In the genomic region with DNA sequence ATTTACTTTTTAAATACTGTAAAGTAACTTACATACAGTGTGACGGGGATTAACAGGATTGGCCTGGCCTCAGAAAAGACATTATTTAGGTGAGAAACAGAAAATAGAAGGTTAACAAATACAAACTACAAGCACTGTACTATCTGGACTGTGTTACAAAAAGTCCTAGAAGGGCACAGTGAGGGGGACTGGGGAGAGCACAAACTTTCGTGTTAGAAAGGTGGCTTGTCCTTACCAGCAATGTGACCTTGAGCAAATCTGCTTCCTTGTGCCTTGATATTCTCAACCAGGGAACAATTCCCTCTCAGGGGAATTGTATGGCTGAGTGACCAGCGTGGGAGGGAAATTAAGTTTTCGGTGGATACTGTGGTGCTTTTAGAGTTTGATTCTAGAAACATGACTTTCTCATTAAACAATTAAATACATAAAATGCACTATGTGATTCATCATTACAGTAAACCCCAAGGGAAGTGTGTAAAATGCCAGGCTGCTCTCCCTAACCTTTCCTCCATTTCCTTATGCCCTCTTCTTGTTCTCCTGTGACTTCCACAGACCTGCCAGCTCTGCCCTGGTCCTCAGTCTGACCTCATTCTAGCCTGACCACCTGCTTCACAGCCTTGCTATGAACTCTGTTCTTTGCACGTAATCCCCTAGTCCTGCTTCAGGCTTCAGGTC, we compare ENCODE assay signal across 11 cellular contexts. TPM values are rescaled to one million over a fixed set of nuclear protein-coding genes. Genes with fewer than 3 reads are reported as not detected.
DNase-seq lines count a peak whose midpoint lies in the region; ATAC-seq and TF ChIP-seq lines count a peak whose summit lies in the region.
"Had no signal": no experiment of that assay in that cellular context is flagged by ENCODE, and none has a peak within 500 bp of the region (broad histone marks: within the 10 kb centered on the region; RNA-seq: fewer than 3 reads in every experiment).

No MANE protein-coding gene starts in this region.

- DNase-seq in activated naive CD4-positive, alpha-beta T cell treated with anti-CD3 and anti-CD28 coated beads, Interleukin-2, amount 10 ng/mL, durations not matched to agents 7 days and 5 days, result no peak
- no peak for DNase-seq in activated naive CD4-positive, alpha-beta T cell (lab: John Stamatoyannopoulos, UW)
- no peak for DNase-seq in activated CD4-positive, alpha-beta memory T cell treated with anti-CD3 and anti-CD28 coated beads for 36 hours
- DNase-seq in Right ventricle myocardium superior (no peak), type B pancreatic cell (ENCODE audit: extremely low spot score, unreplicated experiment) (no peak), anterior cingulate cortex (lab: John Stamatoyannopoulos, UW) (no peak), epidermal melanocyte (ENCODE audit: insufficient read length, low spot score) (no peak)
- DNase-seq: glutamatergic neuron, NCI-H526 treated with DMSO at 0.1 percent for 48 hours, SW 1271 had no signal

- H3K27ac Mint-ChIP-seq in activated naive CD4-positive, alpha-beta T cell treated with anti-CD3 and anti-CD28 coated beads, Interleukin-2, amount 10 ng/mL, durations not matched to agents 7 days and 5 days, result peak overlapping the region; percentile 96
- peak overlapping the region; percentile 85 for H3K27ac Mint-ChIP-seq in activated CD4-positive, alpha-beta memory T cell treated with anti-CD3 and anti-CD28 coated beads for 36 hours
- peak overlapping the region; percentile 7 for H3K27ac Mint-ChIP-seq in type B pancreatic cell

- H3K27me3 Mint-ChIP-seq in activated naive CD4-positive, alpha-beta T cell treated with anti-CD3 and anti-CD28 coated beads, Interleukin-2, amount 10 ng/mL, durations not matched to agents 7 days and 5 days, result no peaks in the 10 kb centered on the region
- H3K27me3 Mint-ChIP-seq in activated CD4-positive, alpha-beta memory T cell treated with anti-CD3 and anti-CD28 coated beads for 36 hours, result no peaks in the 10 kb centered on the region
- H3K27me3 Mint-ChIP-seq in type B pancreatic cell, result no peaks in the 10 kb centered on the region

- POLR2A ChIA-PET in activated CD4-positive, alpha-beta memory T cell treated with anti-CD3 and anti-CD28 coated beads for 36 hours (lab: Charles Lee), result no interaction called here

- ATAC-seq in Right ventricle myocardium superior (ENCODE audit: poor library complexity), result peak; percentile 53
- ATAC-seq in HG03378 (IDR thresholded peaks at IDR 0.05; ENCODE audit: unreplicated experiment), result no peak

- peaks cover 31% of the 10 kb centered on the region for H3K36me3 Mint-ChIP-seq in activated naive CD4-positive, alpha-beta T cell treated with anti-CD3 and anti-CD28 coated beads, Interleukin-2, amount 10 ng/mL, durations not matched to agents 7 days and 5 days
- no peaks in the 10 kb centered on the region for H3K36me3 Mint-ChIP-seq in activated CD4-positive, alpha-beta memory T cell treated with anti-CD3 and anti-CD28 coated beads for 36 hours
- no peaks in the 10 kb centered on the region for H3K36me3 Mint-ChIP-seq in type B pancreatic cell

- intact Hi-C loops in activated CD4-positive, alpha-beta memory T cell treated with anti-CD3 and anti-CD28 coated beads for 36 hours (cut with micrococcal nuclease), result loop anchor here (5.0 kb wide), 2 partner anchors 150 to 195 kb away; no protein-coding TSS in a partner anchor
- intact Hi-C loops in Right ventricle myocardium superior (cut with DNase I), result no loop called here

- no peak for TF ChIP-seq CTCF in type B pancreatic cell (conservative IDR thresholded peaks at IDR 0.05)

- H3K4me1 Mint-ChIP-seq in activated naive CD4-positive, alpha-beta T cell treated with anti-CD3 and anti-CD28 coated beads, Interleukin-2, amount 10 ng/mL, durations not matched to agents 7 days and 5 days, result peaks cover 91% of the 10 kb centered on the region
- peaks cover 86% of the 10 kb centered on the region for H3K4me1 Mint-ChIP-seq in activated CD4-positive, alpha-beta memory T cell treated with anti-CD3 and anti-CD28 coated beads for 36 hours (ENCODE audit: low read depth)
- H3K4me1 Mint-ChIP-seq in type B pancreatic cell (ENCODE audit: unreplicated experiment), result peaks cover 31% of the 10 kb centered on the region

- H3K9me3 Mint-ChIP-seq in activated naive CD4-positive, alpha-beta T cell treated with anti-CD3 and anti-CD28 coated beads, Interleukin-2, amount 10 ng/mL, durations not matched to agents 7 days and 5 days, result peaks cover 2% of the 10 kb centered on the region
- no peaks in the 10 kb centered on the region for H3K9me3 Mint-ChIP-seq in activated CD4-positive, alpha-beta memory T cell treated with anti-CD3 and anti-CD28 coated beads for 36 hours
- H3K9me3 Mint-ChIP-seq in type B pancreatic cell, result no peaks in the 10 kb centered on the region

- no peak overlapping the region for H3K4me3 Mint-ChIP-seq in activated naive CD4-positive, alpha-beta T cell treated with anti-CD3 and anti-CD28 coated beads, Interleukin-2, amount 10 ng/mL, durations not matched to agents 7 days and 5 days
- H3K4me3 Mint-ChIP-seq in activated CD4-positive, alpha-beta memory T cell treated with anti-CD3 and anti-CD28 coated beads for 36 hours, result no peak overlapping the region
- peak overlapping the region; percentile 4 for H3K4me3 Mint-ChIP-seq in type B pancreatic cell

- CTCF ChIA-PET in activated naive CD4-positive, alpha-beta T cell treated with anti-CD3 and anti-CD28 coated beads, Interleukin-2, amount 10 ng/mL, durations not matched to agents 7 days and 5 days (lab: Charles Lee), result interaction anchor here (0.9 to 2.6 kb wide), 4 partner anchors 42 to 101 kb away, joined by 3 to 9 read pairs (median 4); a partner anchor contains a TSS
- CTCF ChIA-PET in activated CD4-positive, alpha-beta memory T cell treated with anti-CD3 and anti-CD28 coated beads for 36 hours (lab: Charles Lee), result interaction anchor here (0.8 to 1.9 kb wide), 2 partner anchors 14 to 57 kb away, joined by 3 to 5 read pairs; no protein-coding TSS in a partner anchor

RNA-seq across cellular contexts. Expression of a gene that starts 57.7 kb away (rescaled TPM):
- total RNA-seq in activated CD4-positive, alpha-beta memory T cell treated with anti-CD3 and anti-CD28 coated beads for 36 hours, result 10 to 100 TPM; 41.2 to 45.1 TPM
- total RNA-seq in Right ventricle myocardium superior (8.4 TPM), type B pancreatic cell (ENCODE audit: low replicate concordance) (18.3 and 43.7 TPM in 2 replicates)

Comparison
In these comparisons a context has a peak if more than half of its experiments do, and no peak if none do; other contexts are left out.
1. H3K27ac Mint-ChIP-seq: peak in every context shown above with its lines; median percentile 96 in activated naive CD4-positive, alpha-beta T cell treated with anti-CD3 and anti-CD28 coated beads, Interleukin-2, amount 10 ng/mL, durations not matched to agents 7 days and 5 days; 85 in activated CD4-positive, alpha-beta memory T cell treated with anti-CD3 and anti-CD28 coated beads for 36 hours; 7 in type B pancreatic cell.